8 cellular contexts compared by ENCODE assay signal in genomic region chr17:46590157-46591146, GRCh38. TPM values are rescaled to one million over a fixed set of nuclear protein-coding genes. Genes with fewer than 3 reads are reported as not detected.
DNase-seq lines count a peak whose midpoint lies in the region; ATAC-seq, FAIRE-seq and TF ChIP-seq lines count a peak whose summit lies in the region.
"Not testable (repeated sequence)": the region's sequence is repeated elsewhere in the genome, so short reads cannot be mapped to it uniquely, and the experiment has no call there.

NSF (plus strand) TSS chr17:46590669; CDS start chr17:46590776, 107 bp downstream.

- H3K4me1 Mint-ChIP-seq in CD4-positive, CD25-positive, alpha-beta regulatory T cell; activated T-cell treated with anti-CD3 and anti-CD28 coated beads, Interleukin-2, amount 50 U/mL, for 4 hours (ENCODE audit: low read depth): not testable (repeated sequence)

- not testable (repeated sequence) for H3K4me1 ChIP-seq in CD4-positive, CD25-positive, alpha-beta regulatory T cell (ENCODE audit: control insufficient read depth, insufficient read depth, low read length, poor library complexity, severe bottlenecking); esophagus muscularis mucosa; lung (ENCODE audit: control insufficient read depth in 2 of 2, insufficient read depth in 2 of 2, low read length in 2 of 2); spleen

- not testable (repeated sequence) for H3K27me3 ChIP-seq in CD4-positive, CD25-positive, alpha-beta regulatory T cell (ENCODE audit: control insufficient read depth, insufficient read depth, low read length); esophagus muscularis mucosa; lung (ENCODE audit: control insufficient read depth, insufficient read depth); spleen (replicated peaks in 1 of 7)

- not testable (repeated sequence) for H3K9me3 ChIP-seq in CD4-positive, CD25-positive, alpha-beta regulatory T cell (ENCODE audit: control insufficient read depth in 2 of 2, low read length in 2 of 2); esophagus muscularis mucosa; lung (ENCODE audit: control insufficient read depth in 2 of 2, insufficient read depth in 1 of 2, low read length in 1 of 2); spleen

- FAIRE-seq in HTR-8/SVneo (lab: Jason Lieb, UNC), result peak; percentile 98

- not testable (repeated sequence) for H3K27me3 Mint-ChIP-seq in CD4-positive, CD25-positive, alpha-beta regulatory T cell; activated T-cell treated with anti-CD3 and anti-CD28 coated beads, Interleukin-2, amount 50 U/mL, for 4 hours (ENCODE audit: low read depth)

- not testable (repeated sequence) for TF ChIP-seq POLR2A in esophagus muscularis mucosa (IDR thresholded peaks at IDR 0.05; ENCODE audit: low read depth); spleen (IDR thresholded peaks at IDR 0.05)

- not testable (repeated sequence) for H3K27ac ChIP-seq in CD4-positive, CD25-positive, alpha-beta regulatory T cell (ENCODE audit: insufficient read depth, low read length, poor library complexity, severe bottlenecking); esophagus muscularis mucosa (replicated peaks in 1 of 4); lung (ENCODE audit: low read depth in 1 of 2, low read length in 1 of 2); spleen

- H3K36me3 ChIP-seq in CD4-positive, CD25-positive, alpha-beta regulatory T cell (ENCODE audit: control insufficient read depth, insufficient read depth, low read length); esophagus muscularis mucosa; lung (ENCODE audit: control insufficient read depth in 2 of 2, insufficient read depth in 2 of 2, low read length in 2 of 2); spleen: not testable (repeated sequence)

- H3K4me3 ChIP-seq in CD4-positive, CD25-positive, alpha-beta regulatory T cell (ENCODE audit: low read depth, low read length); esophagus muscularis mucosa; lung; spleen: not testable (repeated sequence)

- not testable (repeated sequence) for TF ChIP-seq EP300 in esophagus muscularis mucosa (IDR thresholded peaks at IDR 0.05)

- intact Hi-C loops in esophagus muscularis mucosa (cut with DNase I); spleen (cut with DNase I; ENCODE audit: low total_unique reads): not testable (repeated sequence)

- not testable (repeated sequence) for H3K27ac Mint-ChIP-seq in CD4-positive, CD25-positive, alpha-beta regulatory T cell

- not testable (repeated sequence) for TF ChIP-seq CTCF in esophagus muscularis mucosa (IDR thresholded peaks at IDR 0.05); lung (IDR thresholded peaks at IDR 0.05; ENCODE audit: control extremely low read depth, extremely low read depth); spleen (IDR thresholded peaks at IDR 0.05 in 8 of 11, conservative IDR thresholded peaks at IDR 0.05 in 3 of 11)

- H3K9me3 Mint-ChIP-seq in CD4-positive, CD25-positive, alpha-beta regulatory T cell; activated T-cell treated with anti-CD3 and anti-CD28 coated beads, Interleukin-2, amount 50 U/mL, for 4 hours: not testable (repeated sequence)

- DNase-seq in CD4-positive, CD25-positive, alpha-beta regulatory T cell; HTR-8/SVneo (ENCODE audit: insufficient read length, low spot score); activated T-cell treated with anti-CD3 and anti-CD28 coated beads, Interleukin-2, amount 50 U/mL, for 4 hours; esophagus muscularis mucosa (ENCODE audit: extremely low spot score); lung (ENCODE audit: low spot score); spleen: not testable (repeated sequence)

- not testable (repeated sequence) for H3K4me3 Mint-ChIP-seq in CD4-positive, CD25-positive, alpha-beta regulatory T cell; activated T-cell treated with anti-CD3 and anti-CD28 coated beads, Interleukin-2, amount 50 U/mL, for 4 hours

- ATAC-seq in CD4-positive, CD25-positive, alpha-beta regulatory T cell (ENCODE audit: low read depth in 2 of 2), result peak; percentile 91 to 92
- ATAC-seq in GM19455 (IDR thresholded peaks at IDR 0.05; ENCODE audit: unreplicated experiment) (peak; percentile 69), HG02852 (IDR thresholded peaks at IDR 0.05; ENCODE audit: unreplicated experiment) (peak; percentile 51), lung (ENCODE audit: insufficient read depth, low FRiP score) (peak; percentile 97)
- peak; percentile 93 to 95 for ATAC-seq in activated T-cell treated with anti-CD3 and anti-CD28 coated beads, Interleukin-2, amount 50 U/mL, for 4 hours

- not testable (repeated sequence) for H3K36me3 Mint-ChIP-seq in CD4-positive, CD25-positive, alpha-beta regulatory T cell; activated T-cell treated with anti-CD3 and anti-CD28 coated beads, Interleukin-2, amount 50 U/mL, for 4 hours (ENCODE audit: insufficient read depth)

- WGBS in esophagus muscularis mucosa, result no CpG with 5 or more reads among the region's 95 CpGs
- no CpG with 5 or more reads among the region's 95 CpGs for WGBS in lung, 2 donors
- WGBS in spleen, 5 donors, result no CpG with 5 or more reads among the region's 95 CpGs

RNA-seq across cellular contexts. Expression of gene NSF, which starts in this region (rescaled TPM):
- total RNA-seq in CD4-positive, CD25-positive, alpha-beta regulatory T cell, result 71.4 TPM
- 10 to 100 TPM; 24.6 to 31.9 (median 27.8) TPM for polyA plus RNA-seq in CD4-positive, CD25-positive, alpha-beta regulatory T cell
- 10 to 100 TPM; 24.0 to 28.1 (median 25.2) TPM for total RNA-seq in activated T-cell treated with anti-CD3 and anti-CD28 coated beads, Interleukin-2, amount 50 U/mL, for 4 hours
- total RNA-seq in esophagus muscularis mucosa (10 to 100 TPM; 15.7 to 25.3 (median 17.9) TPM), lung (10 to 100 TPM; 28.8 to 41.9 TPM), spleen (10 to 100 TPM; 38.1 to 57.6 (median 48.2) TPM)
- polyA plus RNA-seq in lung (10 to 100 TPM in 1 of 2 donors, 1 to 10 TPM in 1; 7.3 to 25.3 TPM), spleen (10 to 100 TPM in 1 of 3 donors, 1 to 10 TPM in 2; 8.7 to 11.4 (median 9.2) TPM)
